ENCODE assay signal across 8 cellular contexts in the genomic region with DNA sequence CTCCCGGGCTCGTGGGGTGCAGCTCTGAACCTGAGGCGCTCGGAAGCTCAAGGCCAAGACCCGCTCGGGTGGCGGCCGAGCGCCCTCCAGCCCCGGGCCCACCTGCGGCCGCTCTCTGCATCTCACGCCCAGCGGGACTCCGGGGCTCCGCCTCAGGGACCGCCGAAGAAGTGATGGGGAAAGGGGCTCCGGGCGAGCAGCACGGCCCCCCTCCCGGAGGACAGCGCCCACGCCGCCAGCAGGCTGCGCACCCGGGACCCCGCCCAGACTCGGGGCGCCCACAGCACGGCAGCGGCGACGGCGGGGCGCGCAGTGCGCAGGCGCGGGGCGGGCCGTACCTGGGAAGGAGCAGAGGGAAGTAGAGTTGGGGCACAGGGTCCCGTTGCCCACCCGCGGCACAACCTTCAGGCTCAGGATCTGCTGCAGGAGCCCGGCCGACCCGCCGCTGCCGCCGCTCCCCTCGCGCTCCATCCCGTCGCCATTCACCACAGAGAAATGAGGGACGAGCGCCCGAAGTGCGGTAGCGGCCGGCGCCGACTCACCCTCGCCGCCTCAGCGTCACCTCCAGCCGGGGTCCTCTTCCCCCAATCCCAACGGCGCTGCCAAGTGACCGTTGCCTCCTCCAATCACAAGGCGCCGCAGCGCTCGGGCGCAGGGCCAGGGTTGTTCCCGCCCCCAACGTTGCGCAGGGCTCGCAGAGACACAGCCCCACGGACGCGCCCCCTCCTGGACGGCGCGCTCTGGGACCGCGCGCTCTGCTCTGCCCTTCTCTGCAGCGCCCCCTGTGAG. TPM values are rescaled to one million over a fixed set of nuclear protein-coding genes. Genes with fewer than 3 reads are reported as not detected.
DNase-seq lines count a peak whose midpoint lies in the region; ATAC-seq and TF ChIP-seq lines count a peak whose summit lies in the region.

A gene with protein sequence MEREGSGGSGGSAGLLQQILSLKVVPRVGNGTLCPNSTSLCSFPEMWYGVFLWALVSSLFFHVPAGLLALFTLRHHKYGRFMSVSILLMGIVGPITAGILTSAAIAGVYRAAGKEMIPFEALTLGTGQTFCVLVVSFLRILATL (minus strand): TSS at position 560 of the 789 bp plus-strand sequence. CDS start 89 bp downstream, at position 471.

- POLR2A ChIA-PET in CD8-positive, alpha-beta T cell (lab: Charles Lee) = interaction anchor here (0.8 to 3.2 kb wide), 12 partner anchors 9 to 1727 kb away, joined by 3 to 20 read pairs (median 4); a partner anchor contains a TSS

- H3K4me1 Mint-ChIP-seq in CD8-positive, alpha-beta T cell (ENCODE audit: low read depth) = peaks cover 42% of the 10 kb centered on the region

- CTCF ChIA-PET in CD8-positive, alpha-beta T cell (lab: Charles Lee) = interaction anchor here (0.7 to 4.4 kb wide), 22 partner anchors 8 to 301 kb away, joined by 3 to 38 read pairs (median 4); a partner anchor contains a TSS

- no peaks in the 10 kb centered on the region for H3K9me3 ChIP-seq in CD8-positive, alpha-beta T cell (ENCODE audit: low read length)
- no peaks in the 10 kb centered on the region for H3K9me3 ChIP-seq in liver (ENCODE audit: control insufficient read depth in 4 of 4, low read length in 3 of 4)

- WGBS in liver = under 1% methylated on average over 89 of the region's 89 CpGs

- H3K27me3 Mint-ChIP-seq in CD8-positive, alpha-beta T cell (ENCODE audit: low read depth) = no peaks in the 10 kb centered on the region

- peak; percentile 89 for ATAC-seq in CD8-positive, alpha-beta T cell
- peak; percentile 94 for ATAC-seq in GM19438 (IDR thresholded peaks at IDR 0.05; ENCODE audit: low read depth, unreplicated experiment)
- ATAC-seq in HG03575 (IDR thresholded peaks at IDR 0.05; ENCODE audit: extremely low read depth, insufficient number of reproducible peaks, low FRiP score, unreplicated experiment) = peak; percentile 59

- H3K27ac ChIP-seq in CD8-positive, alpha-beta T cell (ENCODE audit: low read depth, low read length) = peak within 1 kb of the TSS; percentile 96
- peak within 1 kb of the TSS; percentile 85 to 95 for H3K27ac ChIP-seq in liver (ENCODE audit: low read depth in 1 of 2, low read length in 2 of 2)

- peak; percentile 100 for TF ChIP-seq CTCF in CD8-positive, alpha-beta T cell (IDR thresholded peaks at IDR 0.05)
- peak; percentile 100 for TF ChIP-seq CTCF in liver (IDR thresholded peaks at IDR 0.05; ENCODE audit: low read depth, low read length, missing input control)

- H3K9ac ChIP-seq in liver (ENCODE audit: low read depth in 1 of 2, low read length in 2 of 2) = peak within 1 kb of the TSS; percentile 58

- H3K4me3 ChIP-seq in CD8-positive, alpha-beta T cell (ENCODE audit: low read depth, low read length) = peak within 1 kb of the TSS; percentile 99
- peak within 1 kb of the TSS; percentile 62 to 94 (median 87) for H3K4me3 ChIP-seq in liver (ENCODE audit: low read depth in 1 of 3, low read length in 3 of 3)

- H3K27ac Mint-ChIP-seq in CD8-positive, alpha-beta T cell = peak within 1 kb of the TSS; percentile 97

- no peaks in the 10 kb centered on the region for H3K27me3 ChIP-seq in CD8-positive, alpha-beta T cell (ENCODE audit: insufficient read depth, low read length)
- no peaks in the 10 kb centered on the region for H3K27me3 ChIP-seq in liver (ENCODE audit: control insufficient read depth in 4 of 4, insufficient read depth in 4 of 4, low read length in 3 of 4)

- H3K36me3 Mint-ChIP-seq in CD8-positive, alpha-beta T cell = peaks cover 12% of the 10 kb centered on the region

- H3K4me3 Mint-ChIP-seq in CD8-positive, alpha-beta T cell = peak within 1 kb of the TSS; percentile 94

- no peaks in the 10 kb centered on the region for H3K36me3 ChIP-seq in CD8-positive, alpha-beta T cell (ENCODE audit: insufficient read depth, low read length)
- no peaks in the 10 kb centered on the region for H3K36me3 ChIP-seq in liver (ENCODE audit: control insufficient read depth in 4 of 4, insufficient read depth in 3 of 4, low read depth in 1 of 4, low read length in 3 of 4)

- peak; percentile 84 to 93 for TF ChIP-seq RAD21 in liver (IDR thresholded peaks at IDR 0.05)

- DNase-seq in CD8-positive, alpha-beta T cell = peak; percentile 97 to 99 (median 99)
- DNase-seq in NCI-H82 (lab: John Stamatoyannopoulos, UW) (peak; percentile 98), dermis microvascular lymphatic vessel endothelial cell (ENCODE audit: low read depth in 2 of 2) (peak; percentile 96 to 99)
- DNase-seq in activated CD4-positive, alpha-beta T cell treated with anti-CD3 and anti-CD28 coated beads, Interleukin-2, amount 50 U/mL, for 48 hours = peak; percentile 99
- peak; percentile 99 for DNase-seq in stimulated activated CD4-positive, alpha-beta T cell treated with anti-CD3 and anti-CD28 coated beads, Interleukin-4, amount 100 ng/mL, for 24 hours

- H3K9me3 Mint-ChIP-seq in CD8-positive, alpha-beta T cell = no peaks in the 10 kb centered on the region

- intact Hi-C loops in CD8-positive, alpha-beta T cell (cut with DNase I, micrococcal nuclease) = loop anchor here (1.0 to 5.0 kb wide), 14 partner anchors 31 to 1727 kb away; a partner anchor contains a TSS

- peaks cover 31% of the 10 kb centered on the region for H3K4me1 ChIP-seq in CD8-positive, alpha-beta T cell (ENCODE audit: insufficient read depth, low read length)
- H3K4me1 ChIP-seq in liver (ENCODE audit: control insufficient read depth in 4 of 4, insufficient read depth in 4 of 4, low read length in 3 of 4) = peaks cover 0 to 11% (median 8%) of the 10 kb centered on the region in 4 donors

TF ChIP-seq in liver, 16 proteins besides CTCF, POLR2A, EP300 and RAD21:
- TF ChIP-seq, protein P1, sequence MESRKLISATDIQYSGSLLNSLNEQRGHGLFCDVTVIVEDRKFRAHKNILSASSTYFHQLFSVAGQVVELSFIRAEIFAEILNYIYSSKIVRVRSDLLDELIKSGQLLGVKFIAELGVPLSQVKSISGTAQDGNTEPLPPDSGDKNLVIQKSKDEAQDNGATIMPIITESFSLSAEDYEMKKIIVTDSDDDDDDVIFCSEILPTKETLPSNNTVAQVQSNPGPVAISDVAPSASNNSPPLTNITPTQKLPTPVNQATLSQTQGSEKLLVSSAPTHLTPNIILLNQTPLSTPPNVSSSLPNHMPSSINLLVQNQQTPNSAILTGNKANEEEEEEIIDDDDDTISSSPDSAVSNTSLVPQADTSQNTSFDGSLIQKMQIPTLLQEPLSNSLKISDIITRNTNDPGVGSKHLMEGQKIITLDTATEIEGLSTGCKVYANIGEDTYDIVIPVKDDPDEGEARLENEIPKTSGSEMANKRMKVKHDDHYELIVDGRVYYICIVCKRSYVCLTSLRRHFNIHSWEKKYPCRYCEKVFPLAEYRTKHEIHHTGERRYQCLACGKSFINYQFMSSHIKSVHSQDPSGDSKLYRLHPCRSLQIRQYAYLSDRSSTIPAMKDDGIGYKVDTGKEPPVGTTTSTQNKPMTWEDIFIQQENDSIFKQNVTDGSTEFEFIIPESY (IDR thresholded peaks at IDR 0.05) = peak; percentile 20
- TF ChIP-seq FOXA1 (IDR thresholded peaks at IDR 0.05) = no peak
- TF ChIP-seq TAF1 (conservative IDR thresholded peaks at IDR 0.05) = no peak
- no peak for TF ChIP-seq HNF4G (IDR thresholded peaks at IDR 0.05)
- TF ChIP-seq, protein P2, sequence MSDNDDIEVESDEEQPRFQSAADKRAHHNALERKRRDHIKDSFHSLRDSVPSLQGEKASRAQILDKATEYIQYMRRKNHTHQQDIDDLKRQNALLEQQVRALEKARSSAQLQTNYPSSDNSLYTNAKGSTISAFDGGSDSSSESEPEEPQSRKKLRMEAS (IDR thresholded peaks at IDR 0.05) = peak; percentile 40
- peak; percentile 23 to 33 for TF ChIP-seq HNF4A (conservative IDR thresholded peaks at IDR 0.05)
- TF ChIP-seq EGR1 (IDR thresholded peaks at IDR 0.05; ENCODE audit: low read depth in 2 of 2) = no peak
- TF ChIP-seq SP1 (IDR thresholded peaks at IDR 0.05) = peak; percentile 87
- TF ChIP-seq NR2F2 (IDR thresholded peaks at IDR 0.05) = peak; percentile 32
- peak; percentile 30 to 52 for TF ChIP-seq RXRA (IDR thresholded peaks at IDR 0.05)
- TF ChIP-seq JUND (IDR thresholded peaks at IDR 0.05) = peak; percentile 25 to 51
- peak; percentile 40 for TF ChIP-seq FOXA2 (IDR thresholded peaks at IDR 0.05)
- TF ChIP-seq, protein P3, sequence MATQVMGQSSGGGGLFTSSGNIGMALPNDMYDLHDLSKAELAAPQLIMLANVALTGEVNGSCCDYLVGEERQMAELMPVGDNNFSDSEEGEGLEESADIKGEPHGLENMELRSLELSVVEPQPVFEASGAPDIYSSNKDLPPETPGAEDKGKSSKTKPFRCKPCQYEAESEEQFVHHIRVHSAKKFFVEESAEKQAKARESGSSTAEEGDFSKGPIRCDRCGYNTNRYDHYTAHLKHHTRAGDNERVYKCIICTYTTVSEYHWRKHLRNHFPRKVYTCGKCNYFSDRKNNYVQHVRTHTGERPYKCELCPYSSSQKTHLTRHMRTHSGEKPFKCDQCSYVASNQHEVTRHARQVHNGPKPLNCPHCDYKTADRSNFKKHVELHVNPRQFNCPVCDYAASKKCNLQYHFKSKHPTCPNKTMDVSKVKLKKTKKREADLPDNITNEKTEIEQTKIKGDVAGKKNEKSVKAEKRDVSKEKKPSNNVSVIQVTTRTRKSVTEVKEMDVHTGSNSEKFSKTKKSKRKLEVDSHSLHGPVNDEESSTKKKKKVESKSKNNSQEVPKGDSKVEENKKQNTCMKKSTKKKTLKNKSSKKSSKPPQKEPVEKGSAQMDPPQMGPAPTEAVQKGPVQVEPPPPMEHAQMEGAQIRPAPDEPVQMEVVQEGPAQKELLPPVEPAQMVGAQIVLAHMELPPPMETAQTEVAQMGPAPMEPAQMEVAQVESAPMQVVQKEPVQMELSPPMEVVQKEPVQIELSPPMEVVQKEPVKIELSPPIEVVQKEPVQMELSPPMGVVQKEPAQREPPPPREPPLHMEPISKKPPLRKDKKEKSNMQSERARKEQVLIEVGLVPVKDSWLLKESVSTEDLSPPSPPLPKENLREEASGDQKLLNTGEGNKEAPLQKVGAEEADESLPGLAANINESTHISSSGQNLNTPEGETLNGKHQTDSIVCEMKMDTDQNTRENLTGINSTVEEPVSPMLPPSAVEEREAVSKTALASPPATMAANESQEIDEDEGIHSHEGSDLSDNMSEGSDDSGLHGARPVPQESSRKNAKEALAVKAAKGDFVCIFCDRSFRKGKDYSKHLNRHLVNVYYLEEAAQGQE (IDR thresholded peaks at IDR 0.05) = peak; percentile 76
- TF ChIP-seq, protein P4, sequence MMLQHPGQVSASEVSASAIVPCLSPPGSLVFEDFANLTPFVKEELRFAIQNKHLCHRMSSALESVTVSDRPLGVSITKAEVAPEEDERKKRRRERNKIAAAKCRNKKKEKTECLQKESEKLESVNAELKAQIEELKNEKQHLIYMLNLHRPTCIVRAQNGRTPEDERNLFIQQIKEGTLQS (IDR thresholded peaks at IDR 0.05) = no peak
- TF ChIP-seq YY1 (IDR thresholded peaks at IDR 0.05) = peak; percentile 45
- TF ChIP-seq GABPA (IDR thresholded peaks at IDR 0.05 in 1 of 2, conservative IDR thresholded peaks at IDR 0.05 in 1 of 2) = peak in 1 of 2 donors; percentile 53
TF ChIP-seq in liver: peak in this region for 11.

RNA-seq across cellular contexts. Expression of the gene that starts here (rescaled TPM):
- 10 to 100 TPM; 36.9 to 37.5 TPM for total RNA-seq in CD8-positive, alpha-beta T cell
- total RNA-seq in dermis microvascular lymphatic vessel endothelial cell (30.3 and 37.6 TPM in 2 replicates), liver (10 to 100 TPM; 19.2 to 25.4 TPM)
- 10 to 100 TPM in 1 of 2 donors, 1 to 10 TPM in 1; 5.8 to 13.3 TPM for polyA plus RNA-seq in liver

Comparison
In these comparisons a context has a peak if more than half of its experiments do, and no peak if none do; other contexts are left out.
1. Peak in every context shown above with its lines: DNase-seq, ATAC-seq, H3K4me3 ChIP-seq and H3K27ac ChIP-seq.